In genomic region chr7:139340037-139340807, GRCh38 we compare ENCODE assay signal across 8 cellular contexts. TPM values are rescaled to one million over a fixed set of nuclear protein-coding genes. Genes with fewer than 3 reads are reported as not detected.
A peak's percentile ranks its signal among the peaks of the same experiment; 100 is the strongest.
DNase-seq lines count a peak whose midpoint lies in the region; ATAC-seq and TF ChIP-seq lines count a peak whose summit lies in the region.

No MANE protein-coding gene starts in this region.

- peak overlapping the region; percentile 99 for H4K91ac ChIP-seq in trophoblast cell (ENCODE audit: low read depth, low read length)

- H3K36me3 ChIP-seq in trophoblast cell (ENCODE audit: control insufficient read depth in 1 of 2, insufficient read depth in 2 of 2, low read length in 2 of 2) (no peaks in the 10 kb centered on the region), transverse colon (no peaks in the 10 kb centered on the region)

- H3K4me1 ChIP-seq in trophoblast cell (ENCODE audit: control insufficient read depth in 1 of 2, insufficient read depth in 2 of 2, low read length in 2 of 2) (peaks cover 0 to 3% of the 10 kb centered on the region in 2 experiments), transverse colon (peaks cover 6 to 12% (median 6%) of the 10 kb centered on the region in 4 donors)

- no peak overlapping the region for H3K4ac ChIP-seq in trophoblast cell (ENCODE audit: low read depth, low read length)

- H3K9ac ChIP-seq in trophoblast cell (ENCODE audit: low read length) = no peak overlapping the region

- in situ Hi-C loops in transverse colon (cut with MboI; ENCODE audit: low pct_ligation_motif_present in 1 of 4, low pct_unique_long_range_greater_than_20kb in 1 of 4, low sequenced_read_pairs in 3 of 4) = no loop called here

- peak; percentile 98 for DNase-seq in NCI-H1436 (lab: John Stamatoyannopoulos, UW)
- peak; percentile 100 for DNase-seq in SW480 (ENCODE audit: low spot score)
- peak; percentile 98 for DNase-seq in cardiac septum (ENCODE audit: low spot score)
- peak; percentile 100 for DNase-seq in trophoblast cell
- peak; percentile 99 for DNase-seq in transverse colon

- no peak overlapping the region for H2BK12ac ChIP-seq in trophoblast cell (ENCODE audit: low read length)

- H4K8ac ChIP-seq in trophoblast cell (ENCODE audit: low read depth, low read length) = peak overlapping the region; percentile 73

- H3K9me3 ChIP-seq in trophoblast cell (ENCODE audit: insufficient read depth, low read depth, low read length) (no peaks in the 10 kb centered on the region), transverse colon (no peaks in the 10 kb centered on the region)

- no peak overlapping the region for H3K18ac ChIP-seq in trophoblast cell (ENCODE audit: low read length)

- 1 to 3% (median 3%) methylated on average over 66 of the region's 66 CpGs for WGBS in adipose tissue, 3 donors
- no CpG with 5 or more reads among the region's 66 CpGs for WGBS in trophoblast cell (ENCODE audit: extremely low coverage, insufficient coverage, insufficient read length)
- 3% methylated on average over 66 of the region's 66 CpGs; no CpG with 5 or more reads in 1 of the 2 donors for WGBS in transverse colon (ENCODE audit: low coverage in 1 of 2), 2 donors

- peaks cover 10% of the 10 kb centered on the region for H3K79me1 ChIP-seq in trophoblast cell (ENCODE audit: low read length)

- peak; percentile 24 for TF ChIP-seq POLR2A in transverse colon (IDR thresholded peaks at IDR 0.05)

- H3K27me3 ChIP-seq in trophoblast cell (ENCODE audit: insufficient read depth, low read length) (no peaks in the 10 kb centered on the region), transverse colon (no peaks in the 10 kb centered on the region)

- no peak overlapping the region for H3K23ac ChIP-seq in trophoblast cell (ENCODE audit: low read length)

- H2AFZ ChIP-seq in trophoblast cell (ENCODE audit: insufficient read depth, low read length, poor library complexity) = no peak overlapping the region

- no peak overlapping the region for H2BK120ac ChIP-seq in trophoblast cell (ENCODE audit: insufficient read depth, low read length, poor library complexity)

- H3K4me3 ChIP-seq in GM12875 (ENCODE audit: low read depth, low read length) = peak overlapping the region; percentile 96
- H3K4me3 ChIP-seq in trophoblast cell (ENCODE audit: low read depth, low read length) = peak overlapping the region; percentile 97
- peak overlapping the region; percentile 73 to 90 (median 80) for H3K4me3 ChIP-seq in transverse colon

- no peak overlapping the region for H3K14ac ChIP-seq in trophoblast cell (ENCODE audit: low read length)

- peak overlapping the region; percentile 43 for H4K12ac ChIP-seq in trophoblast cell (ENCODE audit: low read depth, low read length)

- H3K4me2 ChIP-seq in trophoblast cell (ENCODE audit: low read length) = peak overlapping the region; percentile 87

- peak overlapping the region; percentile 98 for H3K27ac ChIP-seq in adipose tissue (ENCODE audit: low read depth, low read length)
- H3K27ac ChIP-seq in trophoblast cell (ENCODE audit: low read depth, low read length) = peak overlapping the region; percentile 96
- H3K27ac ChIP-seq in transverse colon = peak overlapping the region; percentile 98 to 100 (median 99)

- TF ChIP-seq EP300 in transverse colon (IDR thresholded peaks at IDR 0.05; ENCODE audit: low read depth) = peak; percentile 54

- TF ChIP-seq CTCF in GM12875 (IDR thresholded peaks at IDR 0.05; ENCODE audit: borderline replicate concordance, insufficient read depth, low read depth, low read length) (peak; percentile 77), transverse colon (IDR thresholded peaks at IDR 0.05) (peak; percentile 60 to 88 (median 75))

- no peak overlapping the region for H2BK5ac ChIP-seq in trophoblast cell (ENCODE audit: low read depth, low read length, poor library complexity)

- no peak overlapping the region for H2AK5ac ChIP-seq in trophoblast cell (ENCODE audit: low read length)

- peaks cover 3% of the 10 kb centered on the region for H3K79me2 ChIP-seq in trophoblast cell (ENCODE audit: control insufficient read depth, insufficient read depth, low read length, poor library complexity)

- peak; percentile 78 for ATAC-seq in HG02852 (IDR thresholded peaks at IDR 0.05; ENCODE audit: unreplicated experiment)

- intact Hi-C loops in cardiac septum (cut with DNase I) = loop anchor here (1.0 to 5.0 kb wide), 3 partner anchors 19 to 837 kb away; partner anchors contain the start of genes KDM7A, LUC7L2 and UBN2
- intact Hi-C loops in transverse colon (cut with DNase I; ENCODE audit: low total_unique reads) = no loop called here

RNA-seq across cellular contexts. Expression of gene FMC1, which starts 0.9 kb away (rescaled TPM):
- 10 to 100 TPM; 23.9 to 38.1 (median 34.4) TPM for polyA plus RNA-seq in adipose tissue
- total RNA-seq in cardiac septum = 29.4 TPM
- 27.6 and 28.9 TPM in 2 replicates for polyA plus RNA-seq in trophoblast cell (2013)
- total RNA-seq in transverse colon = 10 to 100 TPM in 1 of 4 donors, 1 to 10 TPM in 1, not detected in 2; 7.3 to 21.6 TPM

RNA-seq across cellular contexts. Expression of gene LUC7L2, which starts 19.5 kb away (rescaled TPM):
- 10 to 100 TPM; 20.1 to 50.2 (median 32.4) TPM for polyA plus RNA-seq in adipose tissue
- total RNA-seq in cardiac septum (64.9 TPM), transverse colon (100 to 1,000 TPM in 1 of 4 donors, 10 to 100 TPM in 3; 57.3 to 111 (median 76.9) TPM)
- polyA plus RNA-seq in trophoblast cell (2013) = 55.6 and 55.7 TPM in 2 replicates

Comparison
In these comparisons a context has a peak if more than half of its experiments do, and no peak if none do; other contexts are left out.
1. Peak in every context shown above with its lines: DNase-seq, ATAC-seq, H3K4me3 ChIP-seq and H3K27ac ChIP-seq.